10 cellular contexts compared by ENCODE assay signal in genomic region chr4:2785613-2786012, GRCh38. TPM values are rescaled to one million over a fixed set of nuclear protein-coding genes. Genes with fewer than 3 reads are reported as not detected.
DNase-seq lines count a peak whose midpoint lies in the region; ATAC-seq, FAIRE-seq and TF ChIP-seq lines count a peak whose summit lies in the region.
"Had no signal": no experiment of that assay in that cellular context is flagged by ENCODE, and none has a peak within 500 bp of the region (broad histone marks: within the 10 kb centered on the region; RNA-seq: fewer than 3 reads in every experiment).

No MANE protein-coding gene starts in this region.

- H3K27me3 Mint-ChIP-seq in activated naive CD8-positive, alpha-beta T cell treated with anti-CD3 and anti-CD28 coated beads, Interleukin-2, amount 50 U/mL, for 24 hours: no peaks in the 10 kb centered on the region

- H3K9me3 Mint-ChIP-seq in activated naive CD8-positive, alpha-beta T cell treated with anti-CD3 and anti-CD28 coated beads, Interleukin-2, amount 50 U/mL, for 24 hours: peaks cover 22% of the 10 kb centered on the region

- peak; percentile 34 for ATAC-seq in activated naive CD8-positive, alpha-beta T cell treated with anti-CD3 and anti-CD28 coated beads, Interleukin-2, amount 50 U/mL, for 24 hours
- no peak for ATAC-seq in HG03460 (IDR thresholded peaks at IDR 0.05; ENCODE audit: unreplicated experiment)
- no peak for ATAC-seq in GM21528 (IDR thresholded peaks at IDR 0.05; ENCODE audit: low FRiP score, unreplicated experiment)

- H3K4me1 Mint-ChIP-seq in activated naive CD8-positive, alpha-beta T cell treated with anti-CD3 and anti-CD28 coated beads, Interleukin-2, amount 50 U/mL, for 24 hours: peaks cover 54% of the 10 kb centered on the region

- FAIRE-seq in kidney (lab: Jason Lieb, UNC): no peak

- no peak overlapping the region for H3K27ac ChIP-seq in kidney (ENCODE audit: low read depth in 2 of 2, low read length in 2 of 2)
- H3K27ac ChIP-seq: gastrocnemius medialis had no signal

- H3K4me3 Mint-ChIP-seq in activated naive CD8-positive, alpha-beta T cell treated with anti-CD3 and anti-CD28 coated beads, Interleukin-2, amount 50 U/mL, for 24 hours: no peak overlapping the region

- peak overlapping the region; percentile 92 for H3K27ac Mint-ChIP-seq in activated naive CD8-positive, alpha-beta T cell treated with anti-CD3 and anti-CD28 coated beads, Interleukin-2, amount 50 U/mL, for 24 hours

- H3K4me3 ChIP-seq in kidney (ENCODE audit: low read length in 2 of 2): no peak overlapping the region
- H3K4me3 ChIP-seq: gastrocnemius medialis, MG63 had no signal

- H3K9ac ChIP-seq in kidney (ENCODE audit: low read length in 2 of 2): no peak overlapping the region

- H3K4me1 ChIP-seq in kidney (ENCODE audit: control insufficient read depth in 1 of 2, insufficient read depth in 1 of 2, low read depth in 1 of 2, low read length in 2 of 2): peaks cover 0 to 12% of the 10 kb centered on the region in 2 donors

- intact Hi-C loops in posterior vena cava (cut with DNase I): no loop called here
- intact Hi-C loops in kidney (cut with DNase I): no loop called here

- H3K9me3 ChIP-seq in kidney (ENCODE audit: control insufficient read depth in 1 of 2, low read length in 2 of 2): no peaks in the 10 kb centered on the region
- H3K9me3 ChIP-seq: gastrocnemius medialis, MG63 had no signal

- no peak for TF ChIP-seq CTCF in kidney (IDR thresholded peaks at IDR 0.05; ENCODE audit: borderline replicate concordance, extremely low read depth, insufficient read depth)

- H3K36me3 Mint-ChIP-seq in activated naive CD8-positive, alpha-beta T cell treated with anti-CD3 and anti-CD28 coated beads, Interleukin-2, amount 50 U/mL, for 24 hours (ENCODE audit: low read depth): peaks cover 6% of the 10 kb centered on the region

- no peaks in the 10 kb centered on the region for H3K36me3 ChIP-seq in kidney (ENCODE audit: control insufficient read depth in 1 of 2, insufficient read depth in 2 of 2, low read length in 2 of 2)
- H3K36me3 ChIP-seq: gastrocnemius medialis, MG63 had no signal

- DNase-seq in activated CD4-positive, alpha-beta T cell treated with anti-CD3 and anti-CD28 coated beads for 48 hours: peak; percentile 57
- no peak for DNase-seq in activated CD4-positive, alpha-beta T cell treated with anti-CD3 and anti-CD28 coated beads for 1 hour
- peak; percentile 87 for DNase-seq in MV-4-11 (lab: John Stamatoyannopoulos, UW)
- DNase-seq in activated naive CD8-positive, alpha-beta T cell treated with anti-CD3 and anti-CD28 coated beads, Interleukin-2, amount 50 U/mL, for 24 hours: no peak
- peak; percentile 36 for DNase-seq in posterior vena cava (ENCODE audit: low spot score)
- no peak for DNase-seq in kidney
- DNase-seq: gastrocnemius medialis, MG63 had no signal

RNA-seq across cellular contexts. Expression of gene SH3BP2, which starts 7.3 kb away (rescaled TPM):
- total RNA-seq in posterior vena cava (10 to 100 TPM; 47.8 to 52.4 TPM), kidney (128 TPM)
- 27.3 TPM for polyA plus RNA-seq in kidney (ENCODE audit: insufficient read depth, low read depth, low replicate concordance)

RNA-seq across cellular contexts. Expression of gene TNIP2, which starts 29.5 kb away (rescaled TPM):
- 10 to 100 TPM; 25.4 to 29.2 TPM for total RNA-seq in posterior vena cava
- 44.4 TPM for total RNA-seq in kidney
- polyA plus RNA-seq in kidney (ENCODE audit: insufficient read depth, low read depth, low replicate concordance): 43.1 TPM

RNA-seq across cellular contexts. Expression of gene ADD1, which starts 58.0 kb away (rescaled TPM):
- total RNA-seq in posterior vena cava: 100 to 1,000 TPM; 297 to 327 TPM
- total RNA-seq in kidney: 313 TPM
- polyA plus RNA-seq in kidney (ENCODE audit: insufficient read depth, low read depth, low replicate concordance): 232 TPM

Comparison
In these comparisons a context has a peak if more than half of its experiments do, and no peak if none do; other contexts are left out.
1. DNase-seq: peak in activated CD4-positive, alpha-beta T cell treated with anti-CD3 and anti-CD28 coated beads for 48 hours (single experiment), MV-4-11 (single experiment) and posterior vena cava (single experiment); none in activated CD4-positive, alpha-beta T cell treated with anti-CD3 and anti-CD28 coated beads for 1 hour (single experiment), activated naive CD8-positive, alpha-beta T cell treated with anti-CD3 and anti-CD28 coated beads, Interleukin-2, amount 50 U/mL, for 24 hours (single experiment) and kidney (single experiment).